In the genomic region with DNA sequence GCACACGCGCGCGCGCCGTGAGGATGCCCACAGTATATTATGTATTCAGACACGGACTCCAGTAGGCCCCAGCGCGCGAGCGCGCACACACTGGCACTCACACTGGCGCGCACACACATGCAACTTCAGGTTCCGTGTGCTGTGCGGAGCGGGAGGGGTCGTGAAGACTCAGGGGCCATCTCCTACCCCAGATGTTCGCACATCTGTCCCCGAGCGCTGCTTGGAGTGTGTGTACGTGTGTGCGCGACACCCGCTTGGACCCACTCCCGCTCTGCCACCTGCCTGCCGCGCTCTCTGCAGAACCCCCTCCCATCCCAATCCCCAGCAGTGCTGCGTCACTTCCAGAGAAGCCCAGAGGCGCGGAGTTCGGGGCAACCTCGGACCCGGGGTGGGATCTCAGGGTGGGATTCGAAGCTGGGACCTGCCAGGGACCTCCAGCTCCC, we compare ENCODE assay signal across 9 cellular contexts. TPM values are rescaled to one million over a fixed set of nuclear protein-coding genes. Genes with fewer than 3 reads are reported as not detected.
DNase-seq lines count a peak whose midpoint lies in the region; ATAC-seq, FAIRE-seq and TF ChIP-seq lines count a peak whose summit lies in the region.
"Had no signal": no experiment of that assay in that cellular context is flagged by ENCODE, and none has a peak within 500 bp of the region (broad histone marks: within the 10 kb centered on the region; RNA-seq: fewer than 3 reads in every experiment).

No MANE protein-coding gene starts in this region.

- H3K9me3 ChIP-seq in mammary epithelial cell (replicated peaks; ENCODE audit: insufficient read depth, low read length) (no peaks in the 10 kb centered on the region), lung (ENCODE audit: control insufficient read depth in 2 of 2, insufficient read depth in 1 of 2, low read length in 1 of 2) (no peaks in the 10 kb centered on the region), tibial nerve (no peaks in the 10 kb centered on the region)

- peaks cover 76% of the 10 kb centered on the region for H3K79me2 ChIP-seq in mammary epithelial cell (ENCODE audit: insufficient read depth, low read length)

- no peaks in the 10 kb centered on the region for H3K9me3 Mint-ChIP-seq in activated CD4-positive, alpha-beta T cell treated with anti-CD3 and anti-CD28 coated beads, Interleukin-2, amount 10 ng/mL, durations not matched to agents 7 days and 5 days

- no peak for ATAC-seq in lung (ENCODE audit: insufficient read depth, low FRiP score)

- WGBS in mammary epithelial cell (ENCODE audit: low coverage, missing lambda C conversion rate): 37% methylated on average over 19 of the region's 35 CpGs
- WGBS in lung, 2 donors: 12 to 16% methylated on average over 34 to 35 of the region's 35 CpGs
- 22 to 23% methylated on average over 32 to 33 of the region's 35 CpGs for WGBS in tibial nerve, 2 donors

- H3K27me3 ChIP-seq in mammary epithelial cell (ENCODE audit: insufficient read depth, low read length) (no peaks in the 10 kb centered on the region), lung (ENCODE audit: control insufficient read depth, insufficient read depth) (no peaks in the 10 kb centered on the region), tibial nerve (no peaks in the 10 kb centered on the region)

- H2AFZ ChIP-seq in mammary epithelial cell (ENCODE audit: low read depth, low read length): peak overlapping the region; percentile 74

- H3K27ac ChIP-seq in mammary epithelial cell (ENCODE audit: insufficient read depth, low read depth, low read length): peak overlapping the region; percentile 64
- peak overlapping the region in 1 of 2 donors; percentile 89 for H3K27ac ChIP-seq in lung (ENCODE audit: low read depth in 1 of 2, low read length in 1 of 2)
- H3K27ac ChIP-seq in tibial nerve: peak overlapping the region; percentile 58 to 93 (median 86)

- no peak for TF ChIP-seq CTCF in mammary epithelial cell (conservative IDR thresholded peaks at IDR 0.05 in 1 of 2, IDR thresholded peaks at IDR 0.05 in 1 of 2; ENCODE audit: extremely low read depth in 1 of 2, insufficient read depth in 1 of 2, low read depth in 1 of 2, low read length in 2 of 2)
- TF ChIP-seq CTCF in lung (IDR thresholded peaks at IDR 0.05; ENCODE audit: control extremely low read depth, extremely low read depth): no peak
- TF ChIP-seq CTCF in tibial nerve (IDR thresholded peaks at IDR 0.05): no peak

- peak overlapping the region; percentile 98 for H3K4me2 ChIP-seq in mammary epithelial cell (ENCODE audit: insufficient read depth, low read depth, low read length)

- no peaks in the 10 kb centered on the region for H4K20me1 ChIP-seq in mammary epithelial cell (ENCODE audit: insufficient read depth, low read length)

- H3K36me3 Mint-ChIP-seq in activated CD4-positive, alpha-beta T cell treated with anti-CD3 and anti-CD28 coated beads, Interleukin-2, amount 10 ng/mL, durations not matched to agents 7 days and 5 days (ENCODE audit: low read depth): no peaks in the 10 kb centered on the region

- H3K9ac ChIP-seq in mammary epithelial cell (ENCODE audit: insufficient read depth, low read length): peak overlapping the region; percentile 93

- peak overlapping the region; percentile 66 for H3K4me3 Mint-ChIP-seq in activated CD4-positive, alpha-beta T cell treated with anti-CD3 and anti-CD28 coated beads, Interleukin-2, amount 10 ng/mL, durations not matched to agents 7 days and 5 days

- H3K27me3 Mint-ChIP-seq in activated CD4-positive, alpha-beta T cell treated with anti-CD3 and anti-CD28 coated beads, Interleukin-2, amount 10 ng/mL, durations not matched to agents 7 days and 5 days: peaks cover 81% of the 10 kb centered on the region

- TF ChIP-seq EP300 in tibial nerve (IDR thresholded peaks at IDR 0.05): peak in 1 of 2 donors; percentile 13

- no peaks in the 10 kb centered on the region for H3K36me3 ChIP-seq in mammary epithelial cell (ENCODE audit: insufficient read depth, low read length)
- no peaks in the 10 kb centered on the region for H3K36me3 ChIP-seq in lung (ENCODE audit: control insufficient read depth in 2 of 2, insufficient read depth in 2 of 2, low read length in 2 of 2)
- no peaks in the 10 kb centered on the region for H3K36me3 ChIP-seq in tibial nerve

- POLR2A ChIA-PET in activated CD4-positive, alpha-beta T cell treated with anti-CD3 and anti-CD28 coated beads, Interleukin-2, amount 10 ng/mL, durations not matched to agents 7 days and 5 days (lab: Charles Lee): interaction anchor here (0.6 kb wide), 1 partner anchor 1574 kb away, joined by 3 read pairs; no protein-coding TSS in a partner anchor

- FAIRE-seq in GM19239 (lab: Jason Lieb, UNC): no peak
- FAIRE-seq: G401.6 had no signal

- H3K4me1 ChIP-seq in mammary epithelial cell (ENCODE audit: insufficient read depth, low read length) (peaks cover 64% of the 10 kb centered on the region), lung (ENCODE audit: control insufficient read depth in 2 of 2, insufficient read depth in 2 of 2, low read length in 2 of 2) (peaks cover 4 to 7% of the 10 kb centered on the region in 2 donors), tibial nerve (peaks cover 0 to 67% (median 18%) of the 10 kb centered on the region in 4 donors)

- no TSS peak for BruUV-seq in mammary epithelial cell (replicated peaks; lab: Mats Ljungman, UMichigan)

- intact Hi-C loops in mammary epithelial cell (cut with micrococcal nuclease): loop anchor here (5.0 to 10.0 kb wide), 2 partner anchors 660 to 993 kb away; no protein-coding TSS in a partner anchor

- no peak for TF ChIP-seq POLR2A in tibial nerve (IDR thresholded peaks at IDR 0.05)

- DNase-seq in activated CD4-positive, alpha-beta T cell treated with anti-CD3 and anti-CD28 coated beads, Interleukin-2, amount 10 ng/mL, durations not matched to agents 7 days and 5 days: no peak
- DNase-seq in activated CD4-positive, alpha-beta T cell treated with anti-CD3 and anti-CD28 coated beads, Interleukin-2, amount 50 U/mL, for 48 hours: no peak
- DNase-seq in mammary epithelial cell (no peak), lung (ENCODE audit: low spot score) (no peak), tibial nerve (ENCODE audit: low spot score in 2 of 2) (no peak), cerebellum (ENCODE audit: low spot score) (no peak), NOMO-1 treated with dmso at 0.1 percent for 144 hours (lab: John Stamatoyannopoulos, UW; ENCODE audit: unreplicated experiment) (no peak), GM19239 (ENCODE audit: insufficient read length, low spot score) (no peak)

- H3K27ac Mint-ChIP-seq in activated CD4-positive, alpha-beta T cell treated with anti-CD3 and anti-CD28 coated beads, Interleukin-2, amount 10 ng/mL, durations not matched to agents 7 days and 5 days: no peak overlapping the region

- H3K4me1 Mint-ChIP-seq in activated CD4-positive, alpha-beta T cell treated with anti-CD3 and anti-CD28 coated beads, Interleukin-2, amount 10 ng/mL, durations not matched to agents 7 days and 5 days: peaks cover 46% of the 10 kb centered on the region

- H3K4me3 ChIP-seq in mammary epithelial cell (replicated peaks in 1 of 3; ENCODE audit: insufficient read depth in 1 of 3, low read depth in 2 of 3, low read length in 3 of 3) (peak overlapping the region; percentile 62 to 85 (median 81)), lung (peak overlapping the region; percentile 74), tibial nerve (peak overlapping the region; percentile 54 to 94 (median 68))

- CTCF ChIA-PET in activated CD4-positive, alpha-beta T cell treated with anti-CD3 and anti-CD28 coated beads, Interleukin-2, amount 10 ng/mL, durations not matched to agents 7 days and 5 days (lab: Charles Lee): no interaction called here
- CTCF ChIA-PET in mammary epithelial cell (lab: Charles Lee; ENCODE audit: low non-redundant PET): no interaction called here

- in situ Hi-C loops in mammary epithelial cell (cut with MboI; ENCODE audit: low sequenced_read_pairs in 2 of 2): no loop called here

- dilution Hi-C loops in mammary epithelial cell (cut with HindIII; ENCODE audit: low sequenced_read_pairs): no loop called here

RNA-seq across cellular contexts. Expression of a gene that starts 2.6 kb away (rescaled TPM):
- 1 to 10 TPM; 7.1 to 8.1 TPM for total RNA-seq in activated CD4-positive, alpha-beta T cell treated with anti-CD3 and anti-CD28 coated beads, Interleukin-2, amount 10 ng/mL, durations not matched to agents 7 days and 5 days
- total RNA-seq in mammary epithelial cell (10 to 100 TPM; 32.3 to 58.8 TPM), lung (100 to 1,000 TPM in 1 of 2 donors, 10 to 100 TPM in 1; 87.8 to 125 TPM), tibial nerve (100 to 1,000 TPM; 128 to 196 (median 176) TPM), cerebellum (46.0 TPM)
- polyA plus RNA-seq in mammary epithelial cell (47.4 TPM), lung (10 to 100 TPM; 20.4 to 38.5 TPM)
- 109 TPM for polyA minus RNA-seq in mammary epithelial cell
